ENCODE assay signal across 17 cellular contexts in genomic region chr16:67116388-67117311, GRCh38. TPM values are rescaled to one million over a fixed set of nuclear protein-coding genes. Genes with fewer than 3 reads are reported as not detected.
A peak's percentile ranks its signal among the peaks of the same experiment; 100 is the strongest.
DNase-seq lines count a peak whose midpoint lies in the region; ATAC-seq, FAIRE-seq and TF ChIP-seq lines count a peak whose summit lies in the region.
"Had no signal": no experiment of that assay in that cellular context is flagged by ENCODE, and none has a peak within 500 bp of the region (broad histone marks: within the 10 kb centered on the region; RNA-seq: fewer than 3 reads in every experiment).

No MANE protein-coding gene starts in this region.

- TF ChIP-seq EP300 in HepG2 (IDR thresholded peaks at IDR 0.05; ENCODE audit: low read depth in 2 of 2, low read length in 2 of 2) (no peak), HepG2 (CRISPR knock-in tag; IDR thresholded peaks at IDR 0.05; ENCODE audit: borderline replicate concordance) (no peak)

- H3K9me3 ChIP-seq in HepG2 (ENCODE audit: low read length) (no peaks in the 10 kb centered on the region), testis (no peaks in the 10 kb centered on the region)
- H3K9me3 ChIP-seq: upper lobe of right lung had no signal

- 61% methylated on average over 13 of the region's 13 CpGs for WGBS in HepG2 (ENCODE audit: low lambda C conversion rate)
- 81 to 84% methylated on average over 13 of the region's 13 CpGs for WGBS in testis, 2 donors

- peak overlapping the region; percentile 49 for H3K9ac ChIP-seq in HepG2 (ENCODE audit: insufficient read depth, low read depth, low read length)

- H3K4me2 ChIP-seq in HepG2 (ENCODE audit: low read depth, low read length): peak overlapping the region; percentile 59

- peak; percentile 37 for FAIRE-seq in HepG2 (lab: Jason Lieb, UNC)
- FAIRE-seq: A204.1, endometrium had no signal

- peaks cover 7% of the 10 kb centered on the region; the same call in 1 of the 2 replicates for H3K36me3 Mint-ChIP-seq in WTC11

- peaks cover 26 to 40% of the 10 kb centered on the region in 2 experiments for H3K36me3 ChIP-seq in HepG2 (replicated peaks in 1 of 2; ENCODE audit: control insufficient read depth in 1 of 2, insufficient read depth in 2 of 2, low read length in 2 of 2)
- no peaks in the 10 kb centered on the region for H3K36me3 ChIP-seq in testis (ENCODE audit: low read depth, missing control alignments)

- in situ Hi-C loops in HepG2 (cut with HindIII; ENCODE audit: extremely low pct_ligation_motif_present, low pct_unique_long_range_greater_than_20kb): no loop called here

- BruUV-seq in HepG2 (replicated peaks; lab: Mats Ljungman, UMichigan): no TSS peak

- H4K20me1 ChIP-seq in HepG2 (ENCODE audit: insufficient read depth, low read length): peaks cover 59% of the 10 kb centered on the region

- peaks cover 62% of the 10 kb centered on the region for H3K4me1 ChIP-seq in HepG2 (ENCODE audit: insufficient read depth, low read length)
- H3K4me1 ChIP-seq in testis: peaks cover 13% of the 10 kb centered on the region
- H3K4me1 ChIP-seq: upper lobe of right lung had no signal

- H3K27me3 Mint-ChIP-seq in WTC11 (ENCODE audit: low read depth): no peaks in the 10 kb centered on the region
- H3K27me3 Mint-ChIP-seq: brain had no signal

- peak overlapping the region in 1 of 3 experiments; percentile 3; a peak in 2 of 6 replicates for H3K4me3 ChIP-seq in HepG2 (replicated peaks in 1 of 3; ENCODE audit: insufficient read depth in 1 of 3, low read depth in 2 of 3, low read length in 3 of 3)
- H3K4me3 ChIP-seq in testis: no peak overlapping the region
- H3K4me3 ChIP-seq: upper lobe of right lung had no signal

- H3K4me3 Mint-ChIP-seq in WTC11: no peak overlapping the region
- H3K4me3 Mint-ChIP-seq: brain had no signal

- ATAC-seq in WTC11 (no peak), HepG2 (peak; percentile 60), esophagus mucosa (no peak)
- ATAC-seq: left cardiac atrium, upper lobe of right lung had no signal

- H3K27ac ChIP-seq in HepG2 (ENCODE audit: extremely low read length, insufficient read depth, low read length): peak overlapping the region; percentile 87
- H3K27ac ChIP-seq in substantia nigra (ENCODE audit: low read depth, low read length, poor library complexity, severe bottlenecking): peak overlapping the region; percentile 94
- no peak overlapping the region for H3K27ac ChIP-seq in testis
- H3K27ac ChIP-seq: upper lobe of right lung had no signal

- H3K27me3 ChIP-seq in HepG2 (ENCODE audit: control insufficient read depth in 1 of 2, insufficient read depth in 2 of 2, low read length in 2 of 2): no peaks in the 10 kb centered on the region
- no peaks in the 10 kb centered on the region for H3K27me3 ChIP-seq in testis
- H3K27me3 ChIP-seq: upper lobe of right lung had no signal

- POLR2A ChIA-PET in WTC11 (lab: Charles Lee): interaction anchor here (0.7 kb wide), 1 partner anchor 163 kb away, joined by 5 read pairs; no protein-coding TSS in a partner anchor
- POLR2A ChIA-PET in HepG2 (lab: Yijun Ruan, JAX): interaction anchor here (0.9 to 2.6 kb wide), 9 partner anchors 7 to 131 kb away, joined by 3 to 13 read pairs (median 3); partner anchors contain the start of genes FHOD1, NOL3 and PHAF1

- CTCF ChIA-PET in WTC11 (lab: Charles Lee): interaction anchor here (0.6 to 4.0 kb wide), 8 partner anchors 13 to 236 kb away, joined by 3 to 28 read pairs (median 4); partner anchors contain the start of genes CDH16, CES3 and PDP2
- CTCF ChIA-PET in HepG2 (lab: Yijun Ruan, JAX; ENCODE audit: low intra/inter-chr PET ratio, low total read pairs): no interaction called here

- H3K79me2 ChIP-seq in HepG2 (ENCODE audit: insufficient read depth, low read length): peaks cover 89% of the 10 kb centered on the region

- H2AFZ ChIP-seq in HepG2 (ENCODE audit: low read length): no peak overlapping the region

- peak overlapping the region; percentile 52; the same call in 1 of the 2 replicates for H3K27ac Mint-ChIP-seq in WTC11
- H3K27ac Mint-ChIP-seq: activated T-helper 2 cell treated with anti-CD3 and anti-CD28 coated beads, Interferon-gamma antibody, Interleukin-2, Interleukin-4, amounts not matched to agents 10 μg/mL and 5 μg/mL and 100 μg/mL, durations not matched to agents 14 hours and 24 hours and 36 hours had no signal

- H3K9me3 Mint-ChIP-seq in WTC11: no peaks in the 10 kb centered on the region
- H3K9me3 Mint-ChIP-seq: activated T-helper 2 cell treated with anti-CD3 and anti-CD28 coated beads, Interferon-gamma antibody, Interleukin-2, Interleukin-4, amounts not matched to agents 10 μg/mL and 5 μg/mL and 100 μg/mL, durations not matched to agents 14 hours and 24 hours and 36 hours; brain had no signal

- TF ChIP-seq RAD21 in HepG2 (CRISPR knock-in tag; IDR thresholded peaks at IDR 0.05): no peak

- TF ChIP-seq CTCF in WTC11 (IDR thresholded peaks at IDR 0.05) (no peak), HepG2 (CRISPR knock-in tag; IDR thresholded peaks at IDR 0.05) (no peak), testis (IDR thresholded peaks at IDR 0.05) (no peak)

- DNase-seq in SIG-M5 treated with dmso at 0.1 percent for 504 hours (lab: John Stamatoyannopoulos, UW; ENCODE audit: unreplicated experiment) (peak; percentile 19), SIG-M5 (lab: John Stamatoyannopoulos, UW) (no peak), WTC11 (ENCODE audit: low spot score) (no peak), HepG2 (ENCODE audit: low spot score) (peak; percentile 66), substantia nigra (lab: John Stamatoyannopoulos, UW) (peak in 11 of 49 donors; percentile 9 to 64 (median 18)), activated gamma-delta T cell treated with Interleukin-2 at 50 U/mL for 16 hours (no peak), testis (no peak)
- DNase-seq: COR-L47, left cardiac atrium, OCI-M1, upper lobe of right lung had no signal

- intact Hi-C loops in HepG2 (cut with micrococcal nuclease; ENCODE audit: unreplicated experiment) (no loop called here), testis (cut with DNase I; ENCODE audit: low total_unique reads) (no loop called here)

- peaks cover 7% of the 10 kb centered on the region; the same call in 1 of the 2 replicates for H3K4me1 Mint-ChIP-seq in WTC11

- TF ChIP-seq POLR2A in HepG2 (IDR thresholded peaks at IDR 0.05; ENCODE audit: insufficient read depth in 1 of 2, low read depth in 2 of 2, low read length in 2 of 2) (no peak), testis (IDR thresholded peaks at IDR 0.05) (no peak)

RNA-seq across cellular contexts. Expression of gene PHAF1, which starts 6.9 kb away (rescaled TPM):
- total RNA-seq in WTC11 (2021) (16.9 to 18.8 TPM (median 17.4 TPM) in 3 replicates), HepG2 (2016; rRNA removed; fragmentation: Illumina TruSeq; extraction: Trizol) (48.3 and 53.6 TPM in 2 replicates), testis (10 to 100 TPM; 32.6 to 41.6 TPM), esophagus mucosa (12.1 TPM)
- total RNA-seq in HepG2 (2016; cell fraction: cytosol; rRNA removed; fragmentation: Illumina TruSeq; extraction: Trizol; ENCODE audit: low read depth): 10.8 and 11.4 TPM in 2 replicates
- 47.8 and 49.5 TPM in 2 replicates for total RNA-seq in HepG2 (2016; cell fraction: insoluble cytoplasmic fraction; rRNA removed; fragmentation: Illumina TruSeq; extraction: Trizol)
- 32.3 and 33.6 TPM in 2 replicates for total RNA-seq in HepG2 (2016; cell fraction: membrane; rRNA removed; fragmentation: Illumina TruSeq; extraction: Trizol)
- total RNA-seq in HepG2 (2016; cell fraction: nucleus; rRNA removed; fragmentation: Illumina TruSeq; extraction: Trizol): 53.1 and 54.5 TPM in 2 replicates
- polyA plus RNA-seq in HepG2 (2011; rRNA removed) (174 and 184 TPM in 2 replicates), testis (ENCODE audit: insufficient read depth, low read depth, low replicate concordance) (31.2 TPM)
- polyA plus RNA-seq in HepG2 (2011; cell fraction: cytosol; rRNA removed): 91.2 and 103 TPM in 2 replicates
- polyA plus RNA-seq in HepG2 (2011; cell fraction: nucleus; rRNA removed): 248 and 255 TPM in 2 replicates
- polyA plus RNA-seq in HepG2 (2012): 66.1 and 70.4 TPM in 2 replicates
- polyA plus RNA-seq in HepG2 (2016; cell fraction: cytosol; fragmentation: Illumina TruSeq; extraction: Trizol; ENCODE audit: low read depth): 4.8 and 5.4 TPM in 2 replicates
- polyA plus RNA-seq in HepG2 (2016; cell fraction: insoluble cytoplasmic fraction; fragmentation: Illumina TruSeq; extraction: Trizol; ENCODE audit: low read depth): 56.4 and 67.0 TPM in 2 replicates
- polyA plus RNA-seq in HepG2 (2016; cell fraction: membrane; fragmentation: Illumina TruSeq; extraction: Trizol; ENCODE audit: low read depth): 14.1 and 16.2 TPM in 2 replicates
- 92.6 and 109 TPM in 2 replicates for polyA plus RNA-seq in HepG2 (2016; cell fraction: nucleus; fragmentation: Illumina TruSeq; extraction: Trizol; ENCODE audit: insufficient read depth, low read depth)
- 43.7 and 236 TPM in 2 replicates for polyA minus RNA-seq in HepG2 (2011; rRNA and poly(A)+ RNA removed; ENCODE audit: low replicate concordance)
- polyA minus RNA-seq in HepG2 (2011; cell fraction: cytosol; rRNA and poly(A)+ RNA removed): 72.6 and 74.1 TPM in 2 replicates
- polyA minus RNA-seq in HepG2 (2011; cell fraction: nucleus; rRNA and poly(A)+ RNA removed): 219 and 250 TPM in 2 replicates

RNA-seq across cellular contexts. Expression of gene B3GNT9, which starts 34.1 kb away (rescaled TPM):
- total RNA-seq in WTC11 (2021): 6.4 to 7.8 TPM (median 7.6 TPM) in 3 replicates
- total RNA-seq in HepG2 (2016; rRNA removed; fragmentation: Illumina TruSeq; extraction: Trizol): 1.5 and 3.1 TPM in 2 replicates
- 0.61 and 0.79 TPM in 2 replicates for total RNA-seq in HepG2 (2016; cell fraction: cytosol; rRNA removed; fragmentation: Illumina TruSeq; extraction: Trizol; ENCODE audit: low read depth)
- total RNA-seq in HepG2 (2016; cell fraction: insoluble cytoplasmic fraction; rRNA removed; fragmentation: Illumina TruSeq; extraction: Trizol): 1.5 and 2.9 TPM in 2 replicates
- total RNA-seq in HepG2 (2016; cell fraction: membrane; rRNA removed; fragmentation: Illumina TruSeq; extraction: Trizol): 1.8 and 2.1 TPM in 2 replicates
- total RNA-seq in HepG2 (2016; cell fraction: nucleus; rRNA removed; fragmentation: Illumina TruSeq; extraction: Trizol): 1.8 and 2.5 TPM in 2 replicates
- 1.2 and 1.5 TPM in 2 replicates for polyA plus RNA-seq in HepG2 (2011; rRNA removed)
- 1.4 and 1.9 TPM in 2 replicates for polyA plus RNA-seq in HepG2 (2011; cell fraction: cytosol; rRNA removed)
- polyA plus RNA-seq in HepG2 (2011; cell fraction: nucleus; rRNA removed): 2.0 and 2.5 TPM in 2 replicates
- polyA plus RNA-seq in HepG2 (2012): 0.80 and 0.82 TPM in 2 replicates
- 0.38 and 0.54 TPM in 2 replicates for polyA plus RNA-seq in HepG2 (2016; cell fraction: cytosol; fragmentation: Illumina TruSeq; extraction: Trizol; ENCODE audit: low read depth)
- polyA plus RNA-seq in HepG2 (2016; cell fraction: insoluble cytoplasmic fraction; fragmentation: Illumina TruSeq; extraction: Trizol; ENCODE audit: low read depth): 1.9 and 2.0 TPM in 2 replicates
- 1.3 and 1.7 TPM in 2 replicates for polyA plus RNA-seq in HepG2 (2016; cell fraction: membrane; fragmentation: Illumina TruSeq; extraction: Trizol; ENCODE audit: low read depth)
- 4.0 and 4.3 TPM in 2 replicates for polyA plus RNA-seq in HepG2 (2016; cell fraction: nucleus; fragmentation: Illumina TruSeq; extraction: Trizol; ENCODE audit: insufficient read depth, low read depth)
- polyA minus RNA-seq in HepG2 (2011; rRNA and poly(A)+ RNA removed; ENCODE audit: low replicate concordance): 2.8 and 8.7 TPM in 2 replicates
- polyA minus RNA-seq in HepG2 (2011; cell fraction: cytosol; rRNA and poly(A)+ RNA removed): 0.99 and 1.1 TPM in 2 replicates
- polyA minus RNA-seq in HepG2 (2011; cell fraction: nucleus; rRNA and poly(A)+ RNA removed): 0.99 and 1.7 TPM in 2 replicates
- total RNA-seq in testis: 10 to 100 TPM; 18.6 to 24.6 TPM
- polyA plus RNA-seq in testis (ENCODE audit: insufficient read depth, low read depth, low replicate concordance): 18.0 TPM
- 3.7 TPM for total RNA-seq in esophagus mucosa
- polyA plus RNA-seq: neural cell had no signal

RNA-seq across cellular contexts. Expression of gene TRADD, which starts 43.1 kb away (rescaled TPM):
- total RNA-seq in WTC11 (2021) (1.4 to 2.1 TPM (median 1.7 TPM) in 3 replicates), HepG2 (2016; rRNA removed; fragmentation: Illumina TruSeq; extraction: Trizol) (6.2 and 7.8 TPM in 2 replicates), testis (10 to 100 TPM; 15.9 to 23.9 TPM), esophagus mucosa (18.0 TPM)
- 3.2 TPM in 2 replicates for total RNA-seq in HepG2 (2016; cell fraction: cytosol; rRNA removed; fragmentation: Illumina TruSeq; extraction: Trizol; ENCODE audit: low read depth)
- total RNA-seq in HepG2 (2016; cell fraction: insoluble cytoplasmic fraction; rRNA removed; fragmentation: Illumina TruSeq; extraction: Trizol): 6.8 and 9.0 TPM in 2 replicates
- total RNA-seq in HepG2 (2016; cell fraction: membrane; rRNA removed; fragmentation: Illumina TruSeq; extraction: Trizol): 4.6 and 4.9 TPM in 2 replicates
- total RNA-seq in HepG2 (2016; cell fraction: nucleus; rRNA removed; fragmentation: Illumina TruSeq; extraction: Trizol): 4.8 and 4.9 TPM in 2 replicates
- polyA plus RNA-seq in HepG2 (2011; rRNA removed) (8.2 and 10.3 TPM in 2 replicates), testis (ENCODE audit: insufficient read depth, low read depth, low replicate concordance) (7.4 TPM)
- 9.8 and 13.8 TPM in 2 replicates for polyA plus RNA-seq in HepG2 (2011; cell fraction: cytosol; rRNA removed)
- polyA plus RNA-seq in HepG2 (2011; cell fraction: nucleus; rRNA removed): 22.9 and 28.2 TPM in 2 replicates
- polyA plus RNA-seq in HepG2 (2012): 5.3 TPM in 2 replicates
- 3.1 and 3.6 TPM in 2 replicates for polyA plus RNA-seq in HepG2 (2016; cell fraction: cytosol; fragmentation: Illumina TruSeq; extraction: Trizol; ENCODE audit: low read depth)
- 5.3 and 5.9 TPM in 2 replicates for polyA plus RNA-seq in HepG2 (2016; cell fraction: insoluble cytoplasmic fraction; fragmentation: Illumina TruSeq; extraction: Trizol; ENCODE audit: low read depth)
- polyA plus RNA-seq in HepG2 (2016; cell fraction: membrane; fragmentation: Illumina TruSeq; extraction: Trizol; ENCODE audit: low read depth): 3.2 and 3.8 TPM in 2 replicates
- polyA plus RNA-seq in HepG2 (2016; cell fraction: nucleus; fragmentation: Illumina TruSeq; extraction: Trizol; ENCODE audit: insufficient read depth, low read depth): 11.5 and 13.8 TPM in 2 replicates
- 3.4 and 5.6 TPM in 2 replicates for polyA minus RNA-seq in HepG2 (2011; rRNA and poly(A)+ RNA removed; ENCODE audit: low replicate concordance)
- 4.1 and 5.0 TPM in 2 replicates for polyA minus RNA-seq in HepG2 (2011; cell fraction: cytosol; rRNA and poly(A)+ RNA removed)
- polyA minus RNA-seq in HepG2 (2011; cell fraction: nucleus; rRNA and poly(A)+ RNA removed): 5.0 TPM in 2 replicates
- polyA plus RNA-seq: neural cell had no signal

RNA-seq across cellular contexts. Expression of gene FBXL8, which starts 43.1 kb away (rescaled TPM):
- total RNA-seq in WTC11 (2021): 1.1 to 1.2 TPM (median 1.1 TPM) in 3 replicates
- total RNA-seq in HepG2 (2016; rRNA removed; fragmentation: Illumina TruSeq; extraction: Trizol): 1.5 and 3.9 TPM in 2 replicates
- 0.81 and 0.88 TPM in 2 replicates for total RNA-seq in HepG2 (2016; cell fraction: cytosol; rRNA removed; fragmentation: Illumina TruSeq; extraction: Trizol; ENCODE audit: low read depth)
- 1.2 and 3.5 TPM in 2 replicates for total RNA-seq in HepG2 (2016; cell fraction: insoluble cytoplasmic fraction; rRNA removed; fragmentation: Illumina TruSeq; extraction: Trizol)
- total RNA-seq in HepG2 (2016; cell fraction: membrane; rRNA removed; fragmentation: Illumina TruSeq; extraction: Trizol): 1.9 and 2.3 TPM in 2 replicates
- total RNA-seq in HepG2 (2016; cell fraction: nucleus; rRNA removed; fragmentation: Illumina TruSeq; extraction: Trizol): 4.6 and 4.8 TPM in 2 replicates
- 9.3 and 10.9 TPM in 2 replicates for polyA plus RNA-seq in HepG2 (2011; rRNA removed)
- polyA plus RNA-seq in HepG2 (2011; cell fraction: cytosol; rRNA removed): 3.2 and 6.0 TPM in 2 replicates
- polyA plus RNA-seq in HepG2 (2011; cell fraction: nucleus; rRNA removed): 173 and 222 TPM in 2 replicates
- polyA plus RNA-seq in HepG2 (2012): 5.8 and 7.5 TPM in 2 replicates
- 0.17 and 0.29 TPM in 2 replicates for polyA plus RNA-seq in HepG2 (2016; cell fraction: cytosol; fragmentation: Illumina TruSeq; extraction: Trizol; ENCODE audit: low read depth)
- 2.0 and 2.2 TPM in 2 replicates for polyA plus RNA-seq in HepG2 (2016; cell fraction: insoluble cytoplasmic fraction; fragmentation: Illumina TruSeq; extraction: Trizol; ENCODE audit: low read depth)
- polyA plus RNA-seq in HepG2 (2016; cell fraction: membrane; fragmentation: Illumina TruSeq; extraction: Trizol; ENCODE audit: low read depth): 0.58 and 0.92 TPM in 2 replicates
- polyA plus RNA-seq in HepG2 (2016; cell fraction: nucleus; fragmentation: Illumina TruSeq; extraction: Trizol; ENCODE audit: insufficient read depth, low read depth): 9.5 and 16.0 TPM in 2 replicates
- polyA minus RNA-seq in HepG2 (2011; rRNA and poly(A)+ RNA removed; ENCODE audit: low replicate concordance): 4.6 and 9.2 TPM in 2 replicates
- polyA minus RNA-seq in HepG2 (2011; cell fraction: cytosol; rRNA and poly(A)+ RNA removed): 2.9 and 3.2 TPM in 2 replicates
- polyA minus RNA-seq in HepG2 (2011; cell fraction: nucleus; rRNA and poly(A)+ RNA removed): 19.1 and 22.3 TPM in 2 replicates
- total RNA-seq in testis: 10 to 100 TPM; 20.6 to 26.9 TPM
- polyA plus RNA-seq in testis (ENCODE audit: insufficient read depth, low read depth, low replicate concordance): 3.7 TPM
- 5.5 TPM for total RNA-seq in esophagus mucosa

RNA-seq across cellular contexts. Expression of gene HSF4, which starts 47.9 kb away (rescaled TPM):
- total RNA-seq in WTC11 (2021) (2.2 to 2.5 TPM (median 2.3 TPM) in 3 replicates), HepG2 (2016; rRNA removed; fragmentation: Illumina TruSeq; extraction: Trizol) (0.41 and 3.5 TPM in 2 replicates), testis (10 to 100 TPM; 63.4 to 78.3 TPM), esophagus mucosa (10.9 TPM)
- 0.44 and 1.0 TPM in 2 replicates for total RNA-seq in HepG2 (2016; cell fraction: cytosol; rRNA removed; fragmentation: Illumina TruSeq; extraction: Trizol; ENCODE audit: low read depth)
- 0.79 and 3.2 TPM in 2 replicates for total RNA-seq in HepG2 (2016; cell fraction: insoluble cytoplasmic fraction; rRNA removed; fragmentation: Illumina TruSeq; extraction: Trizol)
- total RNA-seq in HepG2 (2016; cell fraction: membrane; rRNA removed; fragmentation: Illumina TruSeq; extraction: Trizol): 0.59 and 0.68 TPM in 2 replicates
- 4.6 and 5.3 TPM in 2 replicates for total RNA-seq in HepG2 (2016; cell fraction: nucleus; rRNA removed; fragmentation: Illumina TruSeq; extraction: Trizol)
- polyA plus RNA-seq in HepG2 (2011; rRNA removed) (16.9 and 17.9 TPM in 2 replicates), testis (ENCODE audit: insufficient read depth, low read depth, low replicate concordance) (20.2 TPM)
- 1.8 and 2.3 TPM in 2 replicates for polyA plus RNA-seq in HepG2 (2011; cell fraction: cytosol; rRNA removed)
- 319 and 364 TPM in 2 replicates for polyA plus RNA-seq in HepG2 (2011; cell fraction: nucleus; rRNA removed)
- polyA plus RNA-seq in HepG2 (2012): 12.3 and 18.7 TPM in 2 replicates
- polyA plus RNA-seq in HepG2 (2016; cell fraction: cytosol; fragmentation: Illumina TruSeq; extraction: Trizol; ENCODE audit: low read depth): 0.77 TPM in 1 of 2 replicates, not detected in the other
- 0.87 and 1.1 TPM in 2 replicates for polyA plus RNA-seq in HepG2 (2016; cell fraction: insoluble cytoplasmic fraction; fragmentation: Illumina TruSeq; extraction: Trizol; ENCODE audit: low read depth)
- polyA plus RNA-seq in HepG2 (2016; cell fraction: membrane; fragmentation: Illumina TruSeq; extraction: Trizol; ENCODE audit: low read depth): 0.36 and 0.41 TPM in 2 replicates
- polyA plus RNA-seq in HepG2 (2016; cell fraction: nucleus; fragmentation: Illumina TruSeq; extraction: Trizol; ENCODE audit: insufficient read depth, low read depth): 18.4 and 20.6 TPM in 2 replicates
- polyA minus RNA-seq in HepG2 (2011; rRNA and poly(A)+ RNA removed; ENCODE audit: low replicate concordance): 7.7 and 14.1 TPM in 2 replicates
- 1.1 TPM in 1 of 2 replicates, not detected in the other for polyA minus RNA-seq in HepG2 (2011; cell fraction: cytosol; rRNA and poly(A)+ RNA removed)
- 19.5 and 25.2 TPM in 2 replicates for polyA minus RNA-seq in HepG2 (2011; cell fraction: nucleus; rRNA and poly(A)+ RNA removed)

Comparison
In these comparisons a context has a peak if more than half of its experiments do, and no peak if none do; other contexts are left out.
1. DNase-seq: peak in SIG-M5 treated with dmso at 0.1 percent for 504 hours (single experiment) and HepG2 (single experiment); none in SIG-M5 (single experiment), WTC11 (single experiment), activated gamma-delta T cell treated with Interleukin-2 at 50 U/mL for 16 hours (single experiment) and testis (single experiment).
2. H3K27ac ChIP-seq: peak in HepG2 (single experiment) and substantia nigra (single experiment); none in testis (0 of 2).